In the genomic region with DNA sequence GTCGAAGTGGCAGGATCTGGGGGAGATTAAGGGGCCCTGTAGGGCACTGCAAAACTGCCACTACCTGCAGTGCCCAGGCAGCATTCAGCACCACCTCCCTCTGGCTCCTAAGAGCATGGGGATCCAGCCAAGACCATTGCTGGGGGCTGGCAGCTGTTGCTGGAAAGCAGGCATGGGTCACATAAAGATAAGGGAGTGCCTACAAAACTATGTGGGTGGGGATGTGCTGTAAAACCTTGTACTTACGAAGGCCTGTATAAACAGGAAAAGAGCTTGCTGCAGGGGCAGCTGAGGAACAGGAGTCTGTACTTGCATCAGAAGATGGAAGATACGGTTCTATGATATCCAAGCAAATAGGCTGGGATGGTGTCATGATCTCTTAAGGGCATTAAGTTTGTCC, we compare ENCODE assay signal across 1 cellular context.
TF ChIP-seq lines count a peak whose summit lies in the region.

No MANE protein-coding gene starts in this region.

TF ChIP-seq in IMR-90, 13 proteins besides CTCF, POLR2A, EP300 and RAD21 (continued from another document):
- TF ChIP-seq, protein P1, sequence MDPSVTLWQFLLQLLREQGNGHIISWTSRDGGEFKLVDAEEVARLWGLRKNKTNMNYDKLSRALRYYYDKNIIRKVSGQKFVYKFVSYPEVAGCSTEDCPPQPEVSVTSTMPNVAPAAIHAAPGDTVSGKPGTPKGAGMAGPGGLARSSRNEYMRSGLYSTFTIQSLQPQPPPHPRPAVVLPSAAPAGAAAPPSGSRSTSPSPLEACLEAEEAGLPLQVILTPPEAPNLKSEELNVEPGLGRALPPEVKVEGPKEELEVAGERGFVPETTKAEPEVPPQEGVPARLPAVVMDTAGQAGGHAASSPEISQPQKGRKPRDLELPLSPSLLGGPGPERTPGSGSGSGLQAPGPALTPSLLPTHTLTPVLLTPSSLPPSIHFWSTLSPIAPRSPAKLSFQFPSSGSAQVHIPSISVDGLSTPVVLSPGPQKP (IDR thresholded peaks at IDR 0.05; ENCODE audit: borderline replicate concordance, low read depth, low read length), result no peak
- no peak for TF ChIP-seq CHD1 (IDR thresholded peaks at IDR 0.05; ENCODE audit: low read depth, low read length)
- TF ChIP-seq BHLHE40 (IDR thresholded peaks at IDR 0.05; ENCODE audit: low read depth, low read length), result no peak
- TF ChIP-seq MAFK (IDR thresholded peaks at IDR 0.05; ENCODE audit: low read depth, low read length), result no peak
